17 cellular contexts compared by ENCODE assay signal in the genomic region with DNA sequence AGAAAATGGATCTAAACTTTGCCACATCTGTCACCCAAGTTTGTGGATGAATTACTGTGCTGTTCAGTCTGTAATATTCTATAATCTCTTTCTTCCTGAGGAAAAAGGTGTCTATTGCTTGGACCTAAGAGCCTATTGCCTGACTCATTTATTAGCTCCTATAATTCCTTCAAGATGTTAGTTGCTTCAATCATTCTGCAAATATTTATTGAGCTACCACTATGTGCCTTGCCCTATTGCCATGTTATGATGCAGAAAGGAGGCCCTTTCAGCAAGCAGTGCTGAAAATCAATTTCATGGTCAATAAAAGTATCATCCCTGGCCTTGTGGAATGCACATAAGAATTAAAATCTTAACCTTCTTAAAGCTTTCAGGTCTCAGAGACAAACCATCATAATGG.
DNase-seq lines count a peak whose midpoint lies in the region; TF ChIP-seq lines count a peak whose summit lies in the region.
"Had no signal": no experiment of that assay in that cellular context is flagged by ENCODE, and none has a peak within 500 bp of the region (broad histone marks: within the 10 kb centered on the region; RNA-seq: fewer than 3 reads in every experiment).

No MANE protein-coding gene starts in this region.

- H3K4me3 ChIP-seq in AG10803 (ENCODE audit: low read length) (no peak overlapping the region), foreskin fibroblast (ENCODE audit: low read depth in 1 of 2, low read length in 2 of 2) (no peak overlapping the region)
- H3K4me3 ChIP-seq: A549; BLaER1 treated with 17β-estradiol and CSF1 and Interleukin-3, amounts not matched to agents 10 nM and 100 nM; GM12878 had no signal

- no peak for TF ChIP-seq CTCF in AG10803 (conservative IDR thresholded peaks at IDR 0.05; ENCODE audit: low read length)
- TF ChIP-seq CTCF in foreskin fibroblast (IDR thresholded peaks at IDR 0.05; ENCODE audit: low read depth, low read length), result no peak

- DNase-seq in AG10803 (ENCODE audit: low read depth) (peak; percentile 25), ELR (ENCODE audit: low read depth) (peak; percentile 3), HCEC 1CT (peak; percentile 1), foreskin fibroblast (peak; percentile 21 to 58), iPS-NIHi7 (ENCODE audit: extremely low spot score) (no peak), SIG-M5 (lab: John Stamatoyannopoulos, UW) (no peak), kidney tubule cell (ENCODE audit: low spot score) (no peak)
- DNase-seq: Calu3; CD8-positive, alpha-beta T cell; DMS 273 treated with DMSO at 0.1 percent for 48 hours; DMS53; DND-41; GF-D8; HFFc6 had no signal

Comparison
In these comparisons a context has a peak if more than half of its experiments do, and no peak if none do; other contexts are left out.
1. DNase-seq: peak in AG10803 (single experiment), ELR (single experiment), HCEC 1CT (single experiment) and foreskin fibroblast (2 of 2); none in iPS-NIHi7 (single experiment), SIG-M5 (single experiment) and kidney tubule cell (single experiment).